ENCODE assay signal across 2 cellular contexts in genomic region chrX:12949205-12949926, GRCh38.
TF ChIP-seq lines count a peak whose summit lies in the region.

No MANE protein-coding gene starts in this region.

TF ChIP-seq in liver, 16 proteins besides CTCF, POLR2A, EP300 and RAD21:
- TF ChIP-seq FOXA2 (IDR thresholded peaks at IDR 0.05) (no peak), SP1 (IDR thresholded peaks at IDR 0.05) (no peak), HNF4G (IDR thresholded peaks at IDR 0.05) (no peak), EGR1 (IDR thresholded peaks at IDR 0.05; ENCODE audit: low read depth in 2 of 2) (no peak), MAX (IDR thresholded peaks at IDR 0.05) (no peak), GABPA (IDR thresholded peaks at IDR 0.05 in 1 of 2, conservative IDR thresholded peaks at IDR 0.05 in 1 of 2) (no peak), JUND (IDR thresholded peaks at IDR 0.05) (no peak), TAF1 (conservative IDR thresholded peaks at IDR 0.05) (no peak), FOXA1 (IDR thresholded peaks at IDR 0.05) (no peak), RXRA (IDR thresholded peaks at IDR 0.05) (no peak), NR2F2 (IDR thresholded peaks at IDR 0.05) (no peak)
- TF ChIP-seq, protein P1, sequence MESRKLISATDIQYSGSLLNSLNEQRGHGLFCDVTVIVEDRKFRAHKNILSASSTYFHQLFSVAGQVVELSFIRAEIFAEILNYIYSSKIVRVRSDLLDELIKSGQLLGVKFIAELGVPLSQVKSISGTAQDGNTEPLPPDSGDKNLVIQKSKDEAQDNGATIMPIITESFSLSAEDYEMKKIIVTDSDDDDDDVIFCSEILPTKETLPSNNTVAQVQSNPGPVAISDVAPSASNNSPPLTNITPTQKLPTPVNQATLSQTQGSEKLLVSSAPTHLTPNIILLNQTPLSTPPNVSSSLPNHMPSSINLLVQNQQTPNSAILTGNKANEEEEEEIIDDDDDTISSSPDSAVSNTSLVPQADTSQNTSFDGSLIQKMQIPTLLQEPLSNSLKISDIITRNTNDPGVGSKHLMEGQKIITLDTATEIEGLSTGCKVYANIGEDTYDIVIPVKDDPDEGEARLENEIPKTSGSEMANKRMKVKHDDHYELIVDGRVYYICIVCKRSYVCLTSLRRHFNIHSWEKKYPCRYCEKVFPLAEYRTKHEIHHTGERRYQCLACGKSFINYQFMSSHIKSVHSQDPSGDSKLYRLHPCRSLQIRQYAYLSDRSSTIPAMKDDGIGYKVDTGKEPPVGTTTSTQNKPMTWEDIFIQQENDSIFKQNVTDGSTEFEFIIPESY (IDR thresholded peaks at IDR 0.05): no peak
- TF ChIP-seq, protein P2, sequence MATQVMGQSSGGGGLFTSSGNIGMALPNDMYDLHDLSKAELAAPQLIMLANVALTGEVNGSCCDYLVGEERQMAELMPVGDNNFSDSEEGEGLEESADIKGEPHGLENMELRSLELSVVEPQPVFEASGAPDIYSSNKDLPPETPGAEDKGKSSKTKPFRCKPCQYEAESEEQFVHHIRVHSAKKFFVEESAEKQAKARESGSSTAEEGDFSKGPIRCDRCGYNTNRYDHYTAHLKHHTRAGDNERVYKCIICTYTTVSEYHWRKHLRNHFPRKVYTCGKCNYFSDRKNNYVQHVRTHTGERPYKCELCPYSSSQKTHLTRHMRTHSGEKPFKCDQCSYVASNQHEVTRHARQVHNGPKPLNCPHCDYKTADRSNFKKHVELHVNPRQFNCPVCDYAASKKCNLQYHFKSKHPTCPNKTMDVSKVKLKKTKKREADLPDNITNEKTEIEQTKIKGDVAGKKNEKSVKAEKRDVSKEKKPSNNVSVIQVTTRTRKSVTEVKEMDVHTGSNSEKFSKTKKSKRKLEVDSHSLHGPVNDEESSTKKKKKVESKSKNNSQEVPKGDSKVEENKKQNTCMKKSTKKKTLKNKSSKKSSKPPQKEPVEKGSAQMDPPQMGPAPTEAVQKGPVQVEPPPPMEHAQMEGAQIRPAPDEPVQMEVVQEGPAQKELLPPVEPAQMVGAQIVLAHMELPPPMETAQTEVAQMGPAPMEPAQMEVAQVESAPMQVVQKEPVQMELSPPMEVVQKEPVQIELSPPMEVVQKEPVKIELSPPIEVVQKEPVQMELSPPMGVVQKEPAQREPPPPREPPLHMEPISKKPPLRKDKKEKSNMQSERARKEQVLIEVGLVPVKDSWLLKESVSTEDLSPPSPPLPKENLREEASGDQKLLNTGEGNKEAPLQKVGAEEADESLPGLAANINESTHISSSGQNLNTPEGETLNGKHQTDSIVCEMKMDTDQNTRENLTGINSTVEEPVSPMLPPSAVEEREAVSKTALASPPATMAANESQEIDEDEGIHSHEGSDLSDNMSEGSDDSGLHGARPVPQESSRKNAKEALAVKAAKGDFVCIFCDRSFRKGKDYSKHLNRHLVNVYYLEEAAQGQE (IDR thresholded peaks at IDR 0.05): no peak
- TF ChIP-seq, protein P3, sequence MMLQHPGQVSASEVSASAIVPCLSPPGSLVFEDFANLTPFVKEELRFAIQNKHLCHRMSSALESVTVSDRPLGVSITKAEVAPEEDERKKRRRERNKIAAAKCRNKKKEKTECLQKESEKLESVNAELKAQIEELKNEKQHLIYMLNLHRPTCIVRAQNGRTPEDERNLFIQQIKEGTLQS (IDR thresholded peaks at IDR 0.05): no peak

TF ChIP-seq in HepG2, 621 proteins besides CTCF, POLR2A, EP300 and RAD21:
- TF ChIP-seq, protein P4, sequence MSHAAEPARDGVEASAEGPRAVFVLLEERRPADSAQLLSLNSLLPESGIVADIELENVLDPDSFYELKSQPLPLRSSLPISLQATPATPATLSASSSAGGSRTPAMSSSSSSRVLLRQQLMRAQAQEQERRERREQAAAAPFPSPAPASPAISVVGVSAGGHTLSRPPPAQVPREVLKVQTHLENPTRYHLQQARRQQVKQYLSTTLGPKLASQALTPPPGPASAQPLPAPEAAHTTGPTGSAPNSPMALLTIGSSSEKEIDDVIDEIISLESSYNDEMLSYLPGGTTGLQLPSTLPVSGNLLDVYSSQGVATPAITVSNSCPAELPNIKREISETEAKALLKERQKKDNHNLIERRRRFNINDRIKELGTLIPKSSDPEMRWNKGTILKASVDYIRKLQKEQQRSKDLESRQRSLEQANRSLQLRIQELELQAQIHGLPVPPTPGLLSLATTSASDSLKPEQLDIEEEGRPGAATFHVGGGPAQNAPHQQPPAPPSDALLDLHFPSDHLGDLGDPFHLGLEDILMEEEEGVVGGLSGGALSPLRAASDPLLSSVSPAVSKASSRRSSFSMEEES (CRISPR knock-in tag; IDR thresholded peaks at IDR 0.05): no peak
- no peak for TF ChIP-seq FOXJ3 (CRISPR knock-in tag; IDR thresholded peaks at IDR 0.05; ENCODE audit: borderline replicate concordance)
TF ChIP-seq in HepG2: peak in this region for 0.
